Comparison of ENCODE assay signal across 1 cellular context in genomic region chr22:38317995-38318715, GRCh38.
A peak's percentile ranks its signal among the peaks of the same experiment; 100 is the strongest.
TF ChIP-seq lines count a peak whose summit lies in the region.

No MANE protein-coding gene starts in this region.

TF ChIP-seq in K562, 482 proteins besides CTCF, POLR2A, EP300 and RAD21 (continued from another document):
- TF ChIP-seq ARID3A (IDR thresholded peaks at IDR 0.05; ENCODE audit: borderline replicate concordance, low read depth, low read length) (no peak), MEF2A (IDR thresholded peaks at IDR 0.05; ENCODE audit: control insufficient read depth, low read depth, low read length) (no peak), CHCHD3 (CRISPR knock-in tag; IDR thresholded peaks at IDR 0.05) (no peak), ZNF507 (tag; conservative IDR thresholded peaks at IDR 0.05) (no peak), KLF16 (IDR thresholded peaks at IDR 0.05) (no peak), HDGF (IDR thresholded peaks at IDR 0.05) (no peak), ZNF707 (CRISPR knock-in tag; conservative IDR thresholded peaks at IDR 0.05) (no peak), POU5F1 (IDR thresholded peaks at IDR 0.05; ENCODE audit: borderline replicate concordance, low read depth, low read length, partially characterized antibody) (no peak), NCOA4 (IDR thresholded peaks at IDR 0.05; ENCODE audit: partially characterized antibody) (no peak), ETV1 (tag; conservative IDR thresholded peaks at IDR 0.05; ENCODE audit: low read depth) (peak; percentile 51; the same call in 1 of the 2 replicates), ZNF436 (CRISPR knock-in tag; IDR thresholded peaks at IDR 0.05) (no peak), TRIM25 (IDR thresholded peaks at IDR 0.05; ENCODE audit: borderline replicate concordance) (no peak), NFYB (IDR thresholded peaks at IDR 0.05; ENCODE audit: extremely low read depth, insufficient read length) (no peak), ZNF197 (CRISPR knock-in tag; IDR thresholded peaks at IDR 0.05; ENCODE audit: low read depth) (no peak), FOSL1 (tag; conservative IDR thresholded peaks at IDR 0.05) (peak; percentile 72)
